ENCODE assay signal across 8 cellular contexts in genomic region chr12:6335451-6336078, GRCh38. TPM values are rescaled to one million over a fixed set of nuclear protein-coding genes. Genes with fewer than 3 reads are reported as not detected.
DNase-seq lines count a peak whose midpoint lies in the region; ATAC-seq and TF ChIP-seq lines count a peak whose summit lies in the region.

No MANE protein-coding gene starts in this region.

- H3K27ac ChIP-seq in psoas muscle (peak overlapping the region; percentile 88), uterus (peak overlapping the region; percentile 95 to 97)

- DNase-seq in NCI-H82 (lab: John Stamatoyannopoulos, UW) (peak; percentile 74), NCI-H82 treated with DMSO at 0.1 percent for 48 hours (lab: John Stamatoyannopoulos, UW; ENCODE audit: unreplicated experiment) (no peak), RPMI8226 (peak; percentile 74), Right ventricle myocardium superior (peak; percentile 85), psoas muscle (peak; percentile 84 to 86), uterus (peak; percentile 76 to 77)
- peak; percentile 84 for DNase-seq in activated gamma-delta T cell treated with anti-CD3 and anti-CD28 coated beads, Interleukin-2, amount 50 U/mL, for 16 hours (ENCODE audit: low read depth)

- TF ChIP-seq POLR2A in uterus (IDR thresholded peaks at IDR 0.05), result peak in 1 of 2 donors; percentile 13

- TF ChIP-seq CTCF in psoas muscle (IDR thresholded peaks at IDR 0.05), result peak; percentile 42
- peak; percentile 35 to 69 (median 47) for TF ChIP-seq CTCF in uterus (IDR thresholded peaks at IDR 0.05)

- H3K27me3 ChIP-seq in psoas muscle (ENCODE audit: insufficient read depth in 3 of 3, low read length in 2 of 3), result no peaks in the 10 kb centered on the region
- no peaks in the 10 kb centered on the region for H3K27me3 ChIP-seq in uterus

- 1 to 6% (median 2%) methylated on average over 11 of the region's 11 CpGs for WGBS in psoas muscle, 3 donors

- H3K4me1 ChIP-seq in psoas muscle (peaks cover 56% of the 10 kb centered on the region), uterus (peaks cover 4 to 31% of the 10 kb centered on the region in 2 donors)

- H3K9me3 ChIP-seq in psoas muscle, result no peaks in the 10 kb centered on the region
- no peaks in the 10 kb centered on the region for H3K9me3 ChIP-seq in uterus

- ATAC-seq in HG02981 (IDR thresholded peaks at IDR 0.05; ENCODE audit: unreplicated experiment) (peak; percentile 76), Right ventricle myocardium superior (ENCODE audit: poor library complexity) (peak; percentile 51), psoas muscle (peak; percentile 59 to 70 (median 62))

- intact Hi-C loops in Right ventricle myocardium superior (cut with DNase I), result loop anchor here (5.0 kb wide), 1 partner anchor 47 kb away; the partner anchor contains the start of gene LTBR
- intact Hi-C loops in psoas muscle (cut with DNase I), result loop anchor here (1.0 to 5.0 kb wide), 2 partner anchors 49 to 202 kb away; partner anchors contain the start of gene LTBR (in 1 of the 2)
- intact Hi-C loops in uterus (cut with DNase I; ENCODE audit: low total_unique reads), result loop anchor here (5.0 to 10.0 kb wide), 2 partner anchors 42 to 199 kb away; partner anchors contain the start of genes GAPDH and SCNN1A

- H3K4me3 ChIP-seq in psoas muscle (peak overlapping the region; percentile 99), uterus (peak overlapping the region; percentile 43 to 60)

- H3K36me3 ChIP-seq in psoas muscle (ENCODE audit: insufficient read depth in 1 of 2, low read depth in 1 of 2) (peaks cover 7 to 51% of the 10 kb centered on the region in 2 donors), uterus (no peaks in the 10 kb centered on the region)

RNA-seq across cellular contexts. Expression of gene TNFRSF1A, which starts 6.3 kb away (rescaled TPM):
- total RNA-seq in Right ventricle myocardium superior (47.9 TPM), psoas muscle (100 to 1,000 TPM in 3 of 4 donors, 10 to 100 TPM in 1; 38.8 to 224 (median 127) TPM), uterus (100 to 1,000 TPM in 3 of 4 donors, 10 to 100 TPM in 1; 71.8 to 297 (median 174) TPM)
- polyA plus RNA-seq in psoas muscle, result 100 to 1,000 TPM in 1 of 3 donors, 10 to 100 TPM in 2; 53.7 to 117 (median 65.4) TPM

RNA-seq across cellular contexts. Expression of gene PLEKHG6, which starts 25.1 kb away (rescaled TPM):
- total RNA-seq in Right ventricle myocardium superior (0.22 TPM), psoas muscle (not detected), uterus (1 to 10 TPM in 2 of 4 donors, under 1 TPM in 1, not detected in 1; 0.29 to 1.9 (median 1.7) TPM)
- polyA plus RNA-seq in psoas muscle, result under 1 TPM in 2 of 3 donors, not detected in 1; 0.20 to 0.39 TPM

RNA-seq across cellular contexts. Expression of gene SCNN1A, which starts 39.8 kb away (rescaled TPM):
- total RNA-seq in Right ventricle myocardium superior (not detected), psoas muscle (under 1 TPM; 0.30 to 0.57 (median 0.48) TPM), uterus (10 to 100 TPM in 2 of 4 donors, 1 to 10 TPM in 2; 1.3 to 38.3 (median 7.3) TPM)
- under 1 TPM; 0.03 to 0.39 (median 0.31) TPM for polyA plus RNA-seq in psoas muscle

RNA-seq across cellular contexts. Expression of gene LTBR, which starts 48.4 kb away (rescaled TPM):
- total RNA-seq in Right ventricle myocardium superior, result 23.2 TPM
- 10 to 100 TPM; 23.7 to 38.6 (median 34.1) TPM for total RNA-seq in psoas muscle
- 10 to 100 TPM; 15.3 to 38.8 (median 34.5) TPM for polyA plus RNA-seq in psoas muscle
- total RNA-seq in uterus, result 100 to 1,000 TPM in 1 of 4 donors, 10 to 100 TPM in 3; 28.1 to 116 (median 83.5) TPM
